In genomic region chr16:6122401-6122800, GRCh38 we compare ENCODE assay signal across 17 cellular contexts.
DNase-seq lines count a peak whose midpoint lies in the region; ATAC-seq, FAIRE-seq and TF ChIP-seq lines count a peak whose summit lies in the region.
"Had no signal": no experiment of that assay in that cellular context is flagged by ENCODE, and none has a peak within 500 bp of the region (broad histone marks: within the 10 kb centered on the region; RNA-seq: fewer than 3 reads in every experiment).

No MANE protein-coding gene starts in this region.

- TF ChIP-seq EP300 in K562 (IDR thresholded peaks at IDR 0.05; ENCODE audit: low read length): no peak

- H3K4me1 ChIP-seq in K562 (replicated peaks in 1 of 2; ENCODE audit: control insufficient read depth in 2 of 2, insufficient read depth in 2 of 2, low read length in 2 of 2) (no peaks in the 10 kb centered on the region), small intestine (ENCODE audit: control insufficient read depth in 2 of 2, insufficient read depth in 1 of 2, low read depth in 1 of 2, low read length in 1 of 2) (no peaks in the 10 kb centered on the region), Karpas-422 (ENCODE audit: low read length) (no peaks in the 10 kb centered on the region)
- H3K4me1 ChIP-seq: BLaER1 treated with 17β-estradiol and CSF1 and Interleukin-3, amounts not matched to agents 10 nM and 100 nM; HAP-1 had no signal

- no peaks in the 10 kb centered on the region for H3K9me2 ChIP-seq in Karpas-422 (replicated peaks; ENCODE audit: insufficient read depth, low read length)

- no peak for TF ChIP-seq POLR2A in K562 (conservative IDR thresholded peaks at IDR 0.05)

- CTCF ChIA-PET in K562 (lab: Yijun Ruan, JAX; ENCODE audit: low intra/inter-chr PET ratio): no interaction called here

- BruUV-seq in K562 (replicated peaks; lab: Mats Ljungman, UMichigan): no TSS peak

- peak; percentile 1 for DNase-seq in HPDE6-E6E7 (ENCODE audit: extremely low spot score)
- peak in 1 of 4 experiments; percentile 5 for DNase-seq in K562 (ENCODE audit: extremely low read depth in 1 of 4, low spot score in 3 of 4)
- DNase-seq in left kidney (ENCODE audit: low read depth, low spot score): peak; percentile 73
- DNase-seq in small intestine: peak; percentile 3
- DNase-seq in Karpas-422: no peak
- no peak for DNase-seq in left lobe of liver (ENCODE audit: low spot score)
- DNase-seq: DMS153, EL, NCI-H1048, NCI-H1694, NCI-H2107, NCI-H345, NCI-H69, SHP77 treated with DMSO at 0.1 percent for 48 hours had no signal

- no peaks in the 10 kb centered on the region for H3K9me1 ChIP-seq in K562 (ENCODE audit: control insufficient read depth, insufficient read depth, low read length)

- POLR2A ChIA-PET in K562 (lab: Yijun Ruan, JAX): no interaction called here

- no peaks in the 10 kb centered on the region for H4K20me1 ChIP-seq in K562 (replicated peaks; ENCODE audit: control insufficient read depth, insufficient read depth, low read length)
- H4K20me1 ChIP-seq in Karpas-422 (ENCODE audit: insufficient read depth, low read depth, low read length): no peaks in the 10 kb centered on the region
- H4K20me1 ChIP-seq: BLaER1 treated with 17β-estradiol and CSF1 and Interleukin-3, amounts not matched to agents 10 nM and 100 nM had no signal

- H2AFZ ChIP-seq in K562 (ENCODE audit: low read depth, low read length) (no peak overlapping the region), Karpas-422 (ENCODE audit: low read length) (no peak overlapping the region)

- H3K36me3 ChIP-seq in K562 (ENCODE audit: control insufficient read depth, insufficient read depth, low read length): no peaks in the 10 kb centered on the region
- H3K36me3 ChIP-seq in small intestine (ENCODE audit: control insufficient read depth in 2 of 2, insufficient read depth in 2 of 2, low read length in 2 of 2): no peaks in the 10 kb centered on the region
- H3K36me3 ChIP-seq in Karpas-422 (ENCODE audit: insufficient read depth, low read length): no peaks in the 10 kb centered on the region
- H3K36me3 ChIP-seq: BLaER1 treated with 17β-estradiol and CSF1 and Interleukin-3, amounts not matched to agents 10 nM and 100 nM; HAP-1 had no signal

- no peak for ATAC-seq in K562
- ATAC-seq in GM18519 (IDR thresholded peaks at IDR 0.05; ENCODE audit: low FRiP score, unreplicated experiment): no peak
- ATAC-seq in left lobe of liver: no peak

- no peak for TF ChIP-seq CTCF in K562 (IDR thresholded peaks at IDR 0.05 in 2 of 3, conservative IDR thresholded peaks at IDR 0.05 in 1 of 3; ENCODE audit: insufficient read depth in 2 of 3, low read depth in 1 of 3, low read length in 3 of 3)

- no peak overlapping the region for H3K27ac ChIP-seq in K562 (ENCODE audit: extremely low read depth, low read depth, low read length)
- H3K27ac ChIP-seq in small intestine (ENCODE audit: low read depth in 1 of 2, low read length in 1 of 2): no peak overlapping the region
- no peak overlapping the region for H3K27ac ChIP-seq in Karpas-422 (ENCODE audit: low read length)
- H3K27ac ChIP-seq: BLaER1 treated with 17β-estradiol and CSF1 and Interleukin-3, amounts not matched to agents 10 nM and 100 nM had no signal

- FAIRE-seq in K562 (lab: Jason Lieb, UNC): no peak
- FAIRE-seq in small intestine (lab: Jason Lieb, UNC): no peak

- H3K4me3 ChIP-seq in K562 (no peak overlapping the region), small intestine (ENCODE audit: low read depth in 1 of 2, low read length in 2 of 2) (no peak overlapping the region), Karpas-422 (ENCODE audit: low read length) (no peak overlapping the region)
- H3K4me3 ChIP-seq: BLaER1 treated with 17β-estradiol and CSF1 and Interleukin-3, amounts not matched to agents 10 nM and 100 nM; HAP-1 had no signal

- no peak for TF ChIP-seq RAD21 in K562 (CRISPR knock-in tag; conservative IDR thresholded peaks at IDR 0.05 in 1 of 2, IDR thresholded peaks at IDR 0.05 in 1 of 2)

- H3K9me3 ChIP-seq in K562 (replicated peaks; ENCODE audit: control insufficient read depth, insufficient read depth, low read depth, low read length) (no peaks in the 10 kb centered on the region), small intestine (ENCODE audit: control insufficient read depth, low read depth) (no peaks in the 10 kb centered on the region), Karpas-422 (ENCODE audit: low read length) (peaks cover 9% of the 10 kb centered on the region; the same call in 1 of the 2 replicates)
- H3K9me3 ChIP-seq: BLaER1 treated with 17β-estradiol and CSF1 and Interleukin-3, amounts not matched to agents 10 nM and 100 nM; HAP-1 had no signal

- 3% methylated on average over 5 of the region's 5 CpGs for WGBS in K562 (ENCODE audit: insufficient coverage, low coverage, missing lambda C conversion rate)
- 30 to 51% (median 39%) methylated on average over 5 of the region's 5 CpGs for WGBS in small intestine, 3 donors

- in situ Hi-C loops in K562 (cut with MboI): no loop called here

- H3K79me2 ChIP-seq in K562 (ENCODE audit: control insufficient read depth, insufficient read depth, low read length) (no peaks in the 10 kb centered on the region), Karpas-422 (ENCODE audit: low read length) (no peaks in the 10 kb centered on the region)

- no peaks in the 10 kb centered on the region for H3K27me3 ChIP-seq in K562 (ENCODE audit: control insufficient read depth in 2 of 2, insufficient read depth in 2 of 2, low read length in 2 of 2)
- H3K27me3 ChIP-seq in small intestine (ENCODE audit: control insufficient read depth in 2 of 2, insufficient read depth in 2 of 2, low read length in 2 of 2): no peaks in the 10 kb centered on the region
- no peaks in the 10 kb centered on the region for H3K27me3 ChIP-seq in Karpas-422 (ENCODE audit: low read length)
- H3K27me3 ChIP-seq: BLaER1 treated with 17β-estradiol and CSF1 and Interleukin-3, amounts not matched to agents 10 nM and 100 nM had no signal

- H3K4me2 ChIP-seq in K562 (ENCODE audit: insufficient read depth, low read length) (no peak overlapping the region), Karpas-422 (ENCODE audit: low read depth, low read length, poor library complexity, severe bottlenecking) (no peak overlapping the region)
- H3K4me2 ChIP-seq: BLaER1 treated with 17β-estradiol and CSF1 and Interleukin-3, amounts not matched to agents 10 nM and 100 nM had no signal

- H3K9ac ChIP-seq in K562 (ENCODE audit: insufficient read depth in 1 of 2, low read depth in 2 of 2, low read length in 2 of 2): no peak overlapping the region
- H3K9ac ChIP-seq in Karpas-422 (ENCODE audit: low read length): no peak overlapping the region
- H3K9ac ChIP-seq: BLaER1 treated with 17β-estradiol and CSF1 and Interleukin-3, amounts not matched to agents 10 nM and 100 nM had no signal

- intact Hi-C loops in K562 (cut with micrococcal nuclease): no loop called here

TF ChIP-seq in K562, 482 proteins besides CTCF, POLR2A, EP300 and RAD21:
- TF ChIP-seq, protein P1, sequence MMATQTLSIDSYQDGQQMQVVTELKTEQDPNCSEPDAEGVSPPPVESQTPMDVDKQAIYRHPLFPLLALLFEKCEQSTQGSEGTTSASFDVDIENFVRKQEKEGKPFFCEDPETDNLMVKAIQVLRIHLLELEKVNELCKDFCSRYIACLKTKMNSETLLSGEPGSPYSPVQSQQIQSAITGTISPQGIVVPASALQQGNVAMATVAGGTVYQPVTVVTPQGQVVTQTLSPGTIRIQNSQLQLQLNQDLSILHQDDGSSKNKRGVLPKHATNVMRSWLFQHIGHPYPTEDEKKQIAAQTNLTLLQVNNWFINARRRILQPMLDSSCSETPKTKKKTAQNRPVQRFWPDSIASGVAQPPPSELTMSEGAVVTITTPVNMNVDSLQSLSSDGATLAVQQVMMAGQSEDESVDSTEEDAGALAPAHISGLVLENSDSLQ (IDR thresholded peaks at IDR 0.05): peak; percentile 50
- TF ChIP-seq ZNF316 (IDR thresholded peaks at IDR 0.05) (peak; percentile 96), C11orf30 (IDR thresholded peaks at IDR 0.05; ENCODE audit: low read depth) (peak; percentile 95), MAFF (IDR thresholded peaks at IDR 0.05; ENCODE audit: low read length) (peak; percentile 96), MXI1 (IDR thresholded peaks at IDR 0.05; ENCODE audit: low read depth, low read length) (no peak), MAFG (tag; conservative IDR thresholded peaks at IDR 0.05) (peak; percentile 92), MEF2A (IDR thresholded peaks at IDR 0.05; ENCODE audit: control insufficient read depth, low read depth, low read length) (no peak), ARID2 (IDR thresholded peaks at IDR 0.05) (no peak), MAFK (IDR thresholded peaks at IDR 0.05; ENCODE audit: low read length) (peak; percentile 99)
- TF ChIP-seq, protein P2, sequence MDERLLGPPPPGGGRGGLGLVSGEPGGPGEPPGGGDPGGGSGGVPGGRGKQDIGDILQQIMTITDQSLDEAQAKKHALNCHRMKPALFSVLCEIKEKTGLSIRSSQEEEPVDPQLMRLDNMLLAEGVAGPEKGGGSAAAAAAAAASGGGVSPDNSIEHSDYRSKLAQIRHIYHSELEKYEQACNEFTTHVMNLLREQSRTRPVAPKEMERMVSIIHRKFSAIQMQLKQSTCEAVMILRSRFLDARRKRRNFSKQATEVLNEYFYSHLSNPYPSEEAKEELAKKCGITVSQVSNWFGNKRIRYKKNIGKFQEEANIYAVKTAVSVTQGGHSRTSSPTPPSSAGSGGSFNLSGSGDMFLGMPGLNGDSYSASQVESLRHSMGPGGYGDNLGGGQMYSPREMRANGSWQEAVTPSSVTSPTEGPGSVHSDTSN (CRISPR knock-in tag; IDR thresholded peaks at IDR 0.05; ENCODE audit: low read depth): no peak
- TF ChIP-seq, protein P2 (tag; conservative IDR thresholded peaks at IDR 0.05; ENCODE audit: low read depth): peak; percentile 36; the same call in 1 of the 2 replicates
TF ChIP-seq in K562: peak in this region for 7.

Comparison
In these comparisons a context has a peak if more than half of its experiments do, and no peak if none do; other contexts are left out.
1. DNase-seq: peak in HPDE6-E6E7 (single experiment), left kidney (single experiment) and small intestine (single experiment); none in Karpas-422 (single experiment) and left lobe of liver (single experiment).